In genomic region chr13:41006951-41007350, GRCh38 we compare ENCODE assay signal across 18 cellular contexts. TPM values are rescaled to one million over a fixed set of nuclear protein-coding genes. Genes with fewer than 3 reads are reported as not detected.
DNase-seq lines count a peak whose midpoint lies in the region; ATAC-seq and TF ChIP-seq lines count a peak whose summit lies in the region.
"Had no signal": no experiment of that assay in that cellular context is flagged by ENCODE, and none has a peak within 500 bp of the region (broad histone marks: within the 10 kb centered on the region; RNA-seq: fewer than 3 reads in every experiment).

No MANE protein-coding gene starts in this region.

- H3K4me3 Mint-ChIP-seq in activated naive CD4-positive, alpha-beta T cell treated with anti-CD3 and anti-CD28 coated beads, Interleukin-2, amount 10 ng/mL, durations not matched to agents 7 days and 5 days: peak overlapping the region; percentile 73
- H3K4me3 Mint-ChIP-seq in activated naive CD8-positive, alpha-beta T cell treated with anti-CD3 and anti-CD28 coated beads for 36 hours: peak overlapping the region; percentile 58
- peak overlapping the region; percentile 44 for H3K4me3 Mint-ChIP-seq in stimulated activated memory B cell treated with anti-CD40 and anti-IgM and Interleukin-4, amounts not matched to agents 10 μg/mL and 1 μg/mL and 100 μg/mL, for 72 hours

- intact Hi-C loops in adrenal gland (cut with DNase I): no loop called here

- peaks cover 0 to 43% of the 10 kb centered on the region in 2 donors for H3K4me1 ChIP-seq in adrenal gland (replicated peaks in 1 of 2)

- TF ChIP-seq CTCF in adrenal gland (IDR thresholded peaks at IDR 0.05): no peak

- H3K9me3 ChIP-seq in adrenal gland (replicated peaks in 1 of 3): no peaks in the 10 kb centered on the region
- H3K9me3 ChIP-seq: body of pancreas had no signal

- no peaks in the 10 kb centered on the region for H3K9me3 Mint-ChIP-seq in activated naive CD4-positive, alpha-beta T cell treated with anti-CD3 and anti-CD28 coated beads, Interleukin-2, amount 10 ng/mL, durations not matched to agents 7 days and 5 days
- H3K9me3 Mint-ChIP-seq in activated naive CD8-positive, alpha-beta T cell treated with anti-CD3 and anti-CD28 coated beads for 36 hours: no peaks in the 10 kb centered on the region
- no peaks in the 10 kb centered on the region for H3K9me3 Mint-ChIP-seq in stimulated activated memory B cell treated with anti-CD40 and anti-IgM and Interleukin-4, amounts not matched to agents 10 μg/mL and 1 μg/mL and 100 μg/mL, for 72 hours

- CTCF ChIA-PET in activated naive CD4-positive, alpha-beta T cell treated with anti-CD3 and anti-CD28 coated beads, Interleukin-2, amount 10 ng/mL, durations not matched to agents 7 days and 5 days (lab: Charles Lee): interaction anchor here (1.0 to 2.0 kb wide), 3 partner anchors 12 to 28 kb away, joined by 3 to 7 read pairs (median 3); partner anchors contain the start of gene ELF1

- H3K36me3 ChIP-seq in adrenal gland (replicated peaks in 1 of 2): no peaks in the 10 kb centered on the region

- no peaks in the 10 kb centered on the region for H3K27me3 ChIP-seq in adrenal gland
- H3K27me3 ChIP-seq: body of pancreas, foreskin keratinocyte had no signal

- DNase-seq in activated naive CD4-positive, alpha-beta T cell treated with anti-CD3 and anti-CD28 coated beads, Interleukin-2, amount 10 ng/mL, durations not matched to agents 7 days and 5 days: no peak
- DNase-seq in activated naive CD4-positive, alpha-beta T cell treated with anti-CD3 and anti-CD28 coated beads, Interleukin-2, amount 50 U/mL, for 16 hours: no peak
- DNase-seq in NAMALWA (ENCODE audit: low spot score) (peak; percentile 46), adrenal gland (no peak)
- no peak for DNase-seq in activated naive CD8-positive, alpha-beta T cell treated with anti-CD3 and anti-CD28 coated beads for 36 hours
- DNase-seq in stimulated activated naive CD4-positive, alpha-beta T cell treated with Interleukin-2 at 50 U/mL for 16 hours (lab: John Stamatoyannopoulos, UW): no peak
- DNase-seq: activated CD8-positive, alpha-beta memory T cell treated with anti-CD3 and anti-CD28 coated beads, Interleukin-2, amount 50 U/mL, for 4 hours; body of pancreas; effector CD4-positive, alpha-beta T cell; foreskin keratinocyte; NCI-H1417; NCI-H510A treated with DMSO at 0.1 percent for 48 hours; stimulated activated CD4-positive, alpha-beta T cell treated with anti-CD3 and anti-CD28 coated beads, Interleukin-15, amount 100 ng/mL, for 24 hours had no signal

- H3K36me3 Mint-ChIP-seq in activated naive CD4-positive, alpha-beta T cell treated with anti-CD3 and anti-CD28 coated beads, Interleukin-2, amount 10 ng/mL, durations not matched to agents 7 days and 5 days: peaks cover 37% of the 10 kb centered on the region
- peaks cover 26% of the 10 kb centered on the region for H3K36me3 Mint-ChIP-seq in activated naive CD8-positive, alpha-beta T cell treated with anti-CD3 and anti-CD28 coated beads for 36 hours
- peaks cover 17% of the 10 kb centered on the region for H3K36me3 Mint-ChIP-seq in stimulated activated memory B cell treated with anti-CD40 and anti-IgM and Interleukin-4, amounts not matched to agents 10 μg/mL and 1 μg/mL and 100 μg/mL, for 72 hours

- no peak for ATAC-seq in stimulated activated memory B cell treated with anti-CD40 and anti-IgM and Interleukin-4, amounts not matched to agents 10 μg/mL and 1 μg/mL and 100 μg/mL, for 72 hours
- ATAC-seq in HG03095 (IDR thresholded peaks at IDR 0.05; ENCODE audit: unreplicated experiment): no peak
- ATAC-seq: body of pancreas, foreskin keratinocyte, HCT116 had no signal

- peak overlapping the region; percentile 67 for H3K27ac Mint-ChIP-seq in activated naive CD4-positive, alpha-beta T cell treated with anti-CD3 and anti-CD28 coated beads, Interleukin-2, amount 10 ng/mL, durations not matched to agents 7 days and 5 days
- peak overlapping the region; percentile 75 for H3K27ac Mint-ChIP-seq in activated naive CD8-positive, alpha-beta T cell treated with anti-CD3 and anti-CD28 coated beads for 36 hours
- no peak overlapping the region for H3K27ac Mint-ChIP-seq in stimulated activated memory B cell treated with anti-CD40 and anti-IgM and Interleukin-4, amounts not matched to agents 10 μg/mL and 1 μg/mL and 100 μg/mL, for 72 hours
- H3K27ac Mint-ChIP-seq: progenitor cell of endocrine pancreas had no signal

- no peak for TF ChIP-seq POLR2A in adrenal gland (IDR thresholded peaks at IDR 0.05)

- peaks cover 78% of the 10 kb centered on the region for H3K4me1 Mint-ChIP-seq in activated naive CD4-positive, alpha-beta T cell treated with anti-CD3 and anti-CD28 coated beads, Interleukin-2, amount 10 ng/mL, durations not matched to agents 7 days and 5 days
- H3K4me1 Mint-ChIP-seq in activated naive CD8-positive, alpha-beta T cell treated with anti-CD3 and anti-CD28 coated beads for 36 hours: peaks cover 61% of the 10 kb centered on the region
- H3K4me1 Mint-ChIP-seq in stimulated activated memory B cell treated with anti-CD40 and anti-IgM and Interleukin-4, amounts not matched to agents 10 μg/mL and 1 μg/mL and 100 μg/mL, for 72 hours: peaks cover 63% of the 10 kb centered on the region

- H3K27me3 Mint-ChIP-seq in activated naive CD4-positive, alpha-beta T cell treated with anti-CD3 and anti-CD28 coated beads, Interleukin-2, amount 10 ng/mL, durations not matched to agents 7 days and 5 days: no peaks in the 10 kb centered on the region
- no peaks in the 10 kb centered on the region for H3K27me3 Mint-ChIP-seq in activated naive CD8-positive, alpha-beta T cell treated with anti-CD3 and anti-CD28 coated beads for 36 hours
- no peaks in the 10 kb centered on the region for H3K27me3 Mint-ChIP-seq in stimulated activated memory B cell treated with anti-CD40 and anti-IgM and Interleukin-4, amounts not matched to agents 10 μg/mL and 1 μg/mL and 100 μg/mL, for 72 hours
- H3K27me3 Mint-ChIP-seq: progenitor cell of endocrine pancreas had no signal

- 81 to 94% (median 83%) methylated on average over 4 of the region's 4 CpGs for WGBS in adrenal gland, 4 donors

- no peak overlapping the region for H3K4me3 ChIP-seq in adrenal gland
- H3K4me3 ChIP-seq: body of pancreas had no signal

- H3K27ac ChIP-seq in adrenal gland: no peak overlapping the region
- H3K27ac ChIP-seq: foreskin keratinocyte, RWPE1 had no signal

RNA-seq across cellular contexts. Expression of gene ELF1, which starts 12.2 kb away (rescaled TPM):
- total RNA-seq in activated naive CD8-positive, alpha-beta T cell treated with anti-CD3 and anti-CD28 coated beads for 36 hours: 10 to 100 TPM; 93.3 to 97.9 TPM
- 10 to 100 TPM; 27.6 to 64.3 (median 54.1) TPM for total RNA-seq in adrenal gland
- polyA plus RNA-seq in adrenal gland: 10 to 100 TPM in 2 of 3 donors, 1 to 10 TPM in 1; 6.3 to 36.1 (median 10.4) TPM

RNA-seq across cellular contexts. Expression of gene WBP4, which starts 54.4 kb away (rescaled TPM):
- 10 to 100 TPM; 15.9 to 16.7 TPM for total RNA-seq in activated naive CD8-positive, alpha-beta T cell treated with anti-CD3 and anti-CD28 coated beads for 36 hours
- total RNA-seq in adrenal gland: 10 to 100 TPM in 5 of 8 donors, 1 to 10 TPM in 3; 8.1 to 19.1 (median 11.5) TPM
- 10 to 100 TPM; 21.2 to 28.5 (median 28.0) TPM for polyA plus RNA-seq in adrenal gland
